In the genomic region with DNA sequence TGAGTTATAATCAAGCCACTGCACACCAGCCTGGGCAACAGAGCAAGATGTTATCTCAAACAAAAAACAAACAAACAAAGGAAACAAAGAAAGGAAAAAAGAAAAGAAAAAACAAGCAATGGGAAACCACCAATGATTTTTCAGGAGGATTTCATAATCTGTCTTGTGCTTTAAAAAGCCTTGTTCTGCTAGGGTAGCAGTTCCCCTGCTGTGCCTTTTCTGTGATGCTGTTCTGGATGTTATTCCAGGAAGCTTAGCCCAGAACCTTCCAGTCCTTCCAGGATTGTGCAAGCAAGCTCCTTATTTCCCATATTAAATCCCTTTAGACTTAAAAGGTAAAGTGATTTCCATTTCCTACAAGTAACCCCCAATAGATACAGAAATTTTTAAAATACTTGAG, we compare ENCODE assay signal across 27 cellular contexts.
"Had no signal": no experiment of that assay in that cellular context is flagged by ENCODE, and none has a peak within 500 bp of the region (broad histone marks: within the 10 kb centered on the region; RNA-seq: fewer than 3 reads in every experiment).

No MANE protein-coding gene starts in this region.

- H3K9me3 Mint-ChIP-seq: stimulated activated memory B cell treated with anti-CD40 and anti-IgM and Interleukin-4, amounts not matched to agents 10 μg/mL and 1 μg/mL and 100 μg/mL, for 72 hours; stimulated activated naive CD8-positive, alpha-beta T cell treated with anti-CD3 and anti-CD28 coated beads, Interleukin-15, amount 100 ng/mL, for 72 hours; type B pancreatic cell had no signal

- H3K27me3 Mint-ChIP-seq: stimulated activated naive CD8-positive, alpha-beta T cell treated with anti-CD3 and anti-CD28 coated beads, Interleukin-15, amount 100 ng/mL, for 72 hours had no signal

- H3K27ac ChIP-seq: left lung, lower lobe of right lung, ovary, sigmoid colon, tibial nerve, uterus had no signal

- ATAC-seq: left colon; left lung; lower lobe of right lung; natural killer cell; right cardiac atrium; stimulated activated memory B cell treated with anti-CD40 and anti-IgM and Interleukin-4, amounts not matched to agents 10 μg/mL and 1 μg/mL and 100 μg/mL, for 72 hours; stimulated activated naive CD8-positive, alpha-beta T cell treated with anti-CD3 and anti-CD28 coated beads, Interleukin-15, amount 100 ng/mL, for 72 hours had no signal

- H3K36me3 Mint-ChIP-seq: immature natural killer cell; natural killer cell; stimulated activated memory B cell treated with anti-CD40 and anti-IgM and Interleukin-4, amounts not matched to agents 10 μg/mL and 1 μg/mL and 100 μg/mL, for 72 hours; type B pancreatic cell had no signal

- H3K4me1 ChIP-seq: left lung, lower lobe of right lung, sigmoid colon, tibial nerve, uterus had no signal

- H3K4me1 Mint-ChIP-seq: immature natural killer cell; natural killer cell; stimulated activated memory B cell treated with anti-CD40 and anti-IgM and Interleukin-4, amounts not matched to agents 10 μg/mL and 1 μg/mL and 100 μg/mL, for 72 hours; stimulated activated naive CD8-positive, alpha-beta T cell treated with anti-CD3 and anti-CD28 coated beads, Interleukin-15, amount 100 ng/mL, for 72 hours had no signal

- DNase-seq: hypothalamus; immature natural killer cell; kidney; left colon; left lung; lower lobe of right lung; mammary epithelial cell; mesenchymal stem cell; natural killer cell; nephron progenitor cell; ovary; retina; right cardiac atrium; sigmoid colon; small intestine; stimulated activated CD4-positive, alpha-beta T cell treated with anti-CD3 and anti-CD28 coated beads, Interleukin-1b, Interleukin-23, amount 100 ng/mL, for 48 hours; stimulated activated CD4-positive, alpha-beta T cell treated with anti-CD3 and anti-CD28 coated beads, Interleukin-2, amount 100 ng/mL, for 48 hours; stimulated activated CD4-positive, alpha-beta T cell treated with anti-CD3 and anti-CD28 coated beads, Interleukin-4, amount 100 ng/mL, for 4 hours; stimulated activated CD8-positive, alpha-beta memory T cell treated with anti-CD3 and anti-CD28 coated beads, Interleukin-4, amount 100 ng/mL, for 48 hours; stimulated activated naive CD4-positive, alpha-beta T cell treated with Interleukin-2 at 50 U/mL for 16 hours; stimulated activated naive CD8-positive, alpha-beta T cell treated with anti-CD3 and anti-CD28 coated beads, Interleukin-15, amount 100 ng/mL, for 72 hours; substantia nigra; uterus had no signal

- H3K9me3 ChIP-seq: left lung, lower lobe of right lung, ovary, tibial nerve, uterus had no signal

- H3K4me3 Mint-ChIP-seq: immature natural killer cell; natural killer cell; nephron progenitor cell; stimulated activated memory B cell treated with anti-CD40 and anti-IgM and Interleukin-4, amounts not matched to agents 10 μg/mL and 1 μg/mL and 100 μg/mL, for 72 hours; stimulated activated naive CD8-positive, alpha-beta T cell treated with anti-CD3 and anti-CD28 coated beads, Interleukin-15, amount 100 ng/mL, for 72 hours; type B pancreatic cell had no signal

- H3K4me3 ChIP-seq: left lung, lower lobe of right lung, ovary, sigmoid colon, tibial nerve, uterus had no signal

- H3K27ac Mint-ChIP-seq: immature natural killer cell; natural killer cell; progenitor cell of endocrine pancreas; stimulated activated memory B cell treated with anti-CD40 and anti-IgM and Interleukin-4, amounts not matched to agents 10 μg/mL and 1 μg/mL and 100 μg/mL, for 72 hours; type B pancreatic cell had no signal

- H3K36me3 ChIP-seq: left lung, lower lobe of right lung, ovary, sigmoid colon, tibial nerve, uterus had no signal

- H3K27me3 ChIP-seq: left lung, ovary, sigmoid colon, tibial nerve, uterus had no signal
